Comparison of ENCODE assay signal across 19 cellular contexts in the genomic region with DNA sequence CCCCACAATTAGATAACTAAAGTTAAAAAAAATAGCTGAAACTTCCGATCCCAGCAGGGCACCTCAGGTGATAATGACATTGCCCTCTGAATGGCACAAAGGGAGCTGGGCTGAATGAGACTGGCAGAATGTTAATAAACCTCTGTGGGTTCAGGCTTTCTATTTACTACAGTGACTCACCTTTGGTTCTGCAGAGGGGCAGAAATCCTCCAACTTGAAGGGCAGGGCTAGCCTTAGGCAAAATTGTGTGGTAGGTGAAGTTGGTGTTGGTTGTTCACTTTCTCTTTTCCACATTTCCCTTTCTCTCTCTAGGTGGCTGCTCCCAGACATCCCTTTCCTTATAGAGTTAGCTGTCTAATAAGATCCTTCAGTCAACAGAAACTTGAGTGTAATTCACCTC.
DNase-seq lines count a peak whose midpoint lies in the region; ATAC-seq and TF ChIP-seq lines count a peak whose summit lies in the region.
"Had no signal": no experiment of that assay in that cellular context is flagged by ENCODE, and none has a peak within 500 bp of the region (broad histone marks: within the 10 kb centered on the region; RNA-seq: fewer than 3 reads in every experiment).

No MANE protein-coding gene starts in this region.

- no peaks in the 10 kb centered on the region for H3K9me3 ChIP-seq in PC-3 (ENCODE audit: low read length)
- no peaks in the 10 kb centered on the region for H3K9me3 ChIP-seq in prostate gland
- H3K9me3 ChIP-seq in sigmoid colon = no peaks in the 10 kb centered on the region

- H3K36me3 ChIP-seq in PC-3 (ENCODE audit: low read depth, low read length) (no peaks in the 10 kb centered on the region), prostate gland (no peaks in the 10 kb centered on the region), sigmoid colon (no peaks in the 10 kb centered on the region)

- POLR2A ChIA-PET in PC-3 (lab: Charles Lee; ENCODE audit: unreplicated experiment) = no interaction called here

- no peak for TF ChIP-seq EP300 in sigmoid colon (IDR thresholded peaks at IDR 0.05)

- peak overlapping the region; percentile 61; the same call in 1 of the 2 replicates for H3K4me2 ChIP-seq in PC-3 (ENCODE audit: low read length)

- CTCF ChIA-PET in PC-3 (lab: Charles Lee) = no interaction called here

- H3K4me3 ChIP-seq in PC-3 (ENCODE audit: low read length) (no peak overlapping the region), epithelial cell of esophagus (ENCODE audit: low read length) (no peak overlapping the region), prostate gland (no peak overlapping the region), sigmoid colon (no peak overlapping the region)

- H3K9me2 ChIP-seq in PC-3 (replicated peaks; ENCODE audit: low read length) = no peaks in the 10 kb centered on the region

- DNase-seq in ELR (ENCODE audit: low read depth) = peak; percentile 33
- DNase-seq in PC-3 = peak; percentile 72
- peak; percentile 92 for DNase-seq in epithelial cell of esophagus (ENCODE audit: low read depth)
- DNase-seq in prostate gland (ENCODE audit: low spot score) = no peak
- no peak for DNase-seq in NK-92 (lab: John Stamatoyannopoulos, UW; ENCODE audit: unreplicated experiment)
- DNase-seq in SIG-M5 (lab: John Stamatoyannopoulos, UW) = no peak
- no peak for DNase-seq in sigmoid colon
- DNase-seq: ACHN; Calu3; CD4-positive, alpha-beta T cell; DMS79 treated with DMSO at 0.1 percent for 48 hours; NCI-H187 treated with DMSO at 0.1 percent for 48 hours; NCI-H2171 treated with DMSO at 0.1 percent for 48 hours; NCI-H524; NK-92 treated with Interleukin-12 subunit alpha and Interleukin-12 subunit beta, amount 100 ng/mL, for 24 hours; OCI-M1 had no signal

- peaks cover 20% of the 10 kb centered on the region for H3K4me1 ChIP-seq in PC-3 (ENCODE audit: insufficient read depth, low read length)
- H3K4me1 ChIP-seq in prostate gland (replicated peaks) = peaks cover 6% of the 10 kb centered on the region
- H3K4me1 ChIP-seq in sigmoid colon = no peaks in the 10 kb centered on the region

- no peaks in the 10 kb centered on the region for H3F3A ChIP-seq in PC-3 (ENCODE audit: low read length, unreplicated experiment)

- WGBS in prostate gland = 90% methylated on average over 1 of the region's 1 CpG
- 86 to 98% methylated on average over 1 of the region's 1 CpG for WGBS in sigmoid colon, 2 donors

- 0 out of 2 replicates have a peak overlapping the region, but pooled peaks have one; percentile 36 for H3K27ac ChIP-seq in PC-3 (ENCODE audit: low read length)
- H3K27ac ChIP-seq in prostate gland = peak overlapping the region; percentile 70 to 86
- H3K27ac ChIP-seq in sigmoid colon = no peak overlapping the region

- no peaks in the 10 kb centered on the region for H3K27me3 ChIP-seq in PC-3 (ENCODE audit: low read length)
- H3K27me3 ChIP-seq in prostate gland (replicated peaks; ENCODE audit: insufficient read depth) = no peaks in the 10 kb centered on the region
- no peaks in the 10 kb centered on the region for H3K27me3 ChIP-seq in sigmoid colon

- H3K79me2 ChIP-seq in PC-3 (ENCODE audit: low read length) = no peaks in the 10 kb centered on the region

- TF ChIP-seq CTCF in PC-3 (conservative IDR thresholded peaks at IDR 0.05; ENCODE audit: low read depth, low read length) (no peak), epithelial cell of esophagus (IDR thresholded peaks at IDR 0.05; ENCODE audit: insufficient read depth, low read depth, low read length, missing control alignments) (no peak), prostate gland (IDR thresholded peaks at IDR 0.05) (no peak), sigmoid colon (IDR thresholded peaks at IDR 0.05) (no peak)

- no peak overlapping the region for H3K9ac ChIP-seq in PC-3 (ENCODE audit: low read length)

- BruUV-seq in PC-3 (replicated peaks; lab: Mats Ljungman, UMichigan) = no TSS peak

- TF ChIP-seq POLR2A in prostate gland (IDR thresholded peaks at IDR 0.05) = no peak
- no peak for TF ChIP-seq POLR2A in sigmoid colon (IDR thresholded peaks at IDR 0.05)

- ATAC-seq in PC-3 (peak; percentile 86), GM19455 (IDR thresholded peaks at IDR 0.05; ENCODE audit: unreplicated experiment) (no peak)
- ATAC-seq: Right ventricle myocardium inferior, SK-N-SH treated with all-trans-retinoic acid at 6 μM for 48 hours had no signal

- no peaks in the 10 kb centered on the region for H4K20me1 ChIP-seq in PC-3 (ENCODE audit: low read length)

- intact Hi-C loops in PC-3 (cut with micrococcal nuclease) = no loop called here
- intact Hi-C loops in prostate gland (cut with DNase I) = no loop called here
- intact Hi-C loops in sigmoid colon (cut with DNase I) = no loop called here

- H2AFZ ChIP-seq in PC-3 (ENCODE audit: low read length) = 0 out of 2 replicates have a peak overlapping the region, but pooled peaks have one; percentile 20

Comparison
In these comparisons a context has a peak if more than half of its experiments do, and no peak if none do; other contexts are left out.
1. DNase-seq: peak in ELR (single experiment), PC-3 (single experiment) and epithelial cell of esophagus (single experiment); none in prostate gland (single experiment), NK-92 (single experiment), SIG-M5 (single experiment) and sigmoid colon (single experiment).
2. H3K27ac ChIP-seq: peak in PC-3 (single experiment) and prostate gland (2 of 2); none in sigmoid colon (0 of 4).